ENCODE assay signal across 19 cellular contexts in the genomic region with DNA sequence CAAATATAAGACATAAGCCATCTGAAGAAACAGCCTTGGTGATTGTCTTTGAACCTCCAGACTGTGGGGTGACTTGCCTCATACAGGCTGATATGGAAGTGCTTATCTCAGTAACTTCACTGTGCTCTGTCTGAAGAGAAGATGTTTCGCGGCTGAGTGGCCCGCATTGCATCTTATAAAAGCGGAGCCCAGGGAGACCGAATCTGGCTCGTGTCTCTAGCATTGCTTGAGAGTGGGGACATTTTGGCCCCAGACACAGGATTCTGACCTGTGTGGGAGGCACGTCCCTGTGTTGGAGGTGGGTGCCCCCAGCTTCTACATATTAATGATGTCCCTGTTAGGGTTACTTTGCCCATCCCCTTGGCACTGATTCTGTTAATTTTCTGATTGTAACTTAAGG.
DNase-seq lines count a peak whose midpoint lies in the region; ATAC-seq and TF ChIP-seq lines count a peak whose summit lies in the region.
"Had no signal": no experiment of that assay in that cellular context is flagged by ENCODE, and none has a peak within 500 bp of the region (broad histone marks: within the 10 kb centered on the region; RNA-seq: fewer than 3 reads in every experiment).

No MANE protein-coding gene starts in this region.

- H3K27ac Mint-ChIP-seq in activated CD8-positive, alpha-beta memory T cell treated with anti-CD3 and anti-CD28 coated beads, Interleukin-2, amount 10 ng/mL, durations not matched to agents 7 days and 5 days: no peak overlapping the region
- H3K27ac Mint-ChIP-seq in stimulated activated effector memory CD8-positive, alpha-beta T cell treated with anti-CD3 and anti-CD28 coated beads, Interleukin-12 subunit alpha, Interleukin-12 subunit beta, amount 100 ng/mL, for 72 hours: peak overlapping the region; percentile 6
- H3K27ac Mint-ChIP-seq: CD8-positive, alpha-beta T cell had no signal

- TF ChIP-seq CTCF in lung (IDR thresholded peaks at IDR 0.05; ENCODE audit: control extremely low read depth, extremely low read depth) (no peak), stomach (IDR thresholded peaks at IDR 0.05) (no peak)

- TF ChIP-seq EP300 in stomach (IDR thresholded peaks at IDR 0.05): no peak

- peaks cover 15% of the 10 kb centered on the region for H3K9me3 Mint-ChIP-seq in activated CD8-positive, alpha-beta memory T cell treated with anti-CD3 and anti-CD28 coated beads, Interleukin-2, amount 10 ng/mL, durations not matched to agents 7 days and 5 days (ENCODE audit: low read depth)
- H3K9me3 Mint-ChIP-seq in stimulated activated effector memory CD8-positive, alpha-beta T cell treated with anti-CD3 and anti-CD28 coated beads, Interleukin-12 subunit alpha, Interleukin-12 subunit beta, amount 100 ng/mL, for 72 hours: no peaks in the 10 kb centered on the region

- H3K4me3 ChIP-seq in lung (no peak overlapping the region), stomach (no peak overlapping the region)
- H3K4me3 ChIP-seq: K562 had no signal

- H3K36me3 Mint-ChIP-seq in activated CD8-positive, alpha-beta memory T cell treated with anti-CD3 and anti-CD28 coated beads, Interleukin-2, amount 10 ng/mL, durations not matched to agents 7 days and 5 days: peaks cover 13% of the 10 kb centered on the region
- no peaks in the 10 kb centered on the region for H3K36me3 Mint-ChIP-seq in stimulated activated effector memory CD8-positive, alpha-beta T cell treated with anti-CD3 and anti-CD28 coated beads, Interleukin-12 subunit alpha, Interleukin-12 subunit beta, amount 100 ng/mL, for 72 hours
- H3K36me3 Mint-ChIP-seq: CD8-positive, alpha-beta T cell had no signal

- CTCF ChIA-PET in activated CD8-positive, alpha-beta memory T cell treated with anti-CD3 and anti-CD28 coated beads, Interleukin-2, amount 10 ng/mL, durations not matched to agents 7 days and 5 days (lab: Charles Lee): no interaction called here

- H3K27me3 ChIP-seq in lung (ENCODE audit: control insufficient read depth, insufficient read depth) (no peaks in the 10 kb centered on the region), stomach (peaks cover 0 to 10% (median 0%) of the 10 kb centered on the region in 3 donors)

- H3K4me1 Mint-ChIP-seq in activated CD8-positive, alpha-beta memory T cell treated with anti-CD3 and anti-CD28 coated beads, Interleukin-2, amount 10 ng/mL, durations not matched to agents 7 days and 5 days: peaks cover 39% of the 10 kb centered on the region
- peaks cover 6% of the 10 kb centered on the region for H3K4me1 Mint-ChIP-seq in stimulated activated effector memory CD8-positive, alpha-beta T cell treated with anti-CD3 and anti-CD28 coated beads, Interleukin-12 subunit alpha, Interleukin-12 subunit beta, amount 100 ng/mL, for 72 hours

- H3K4me3 Mint-ChIP-seq in activated CD8-positive, alpha-beta memory T cell treated with anti-CD3 and anti-CD28 coated beads, Interleukin-2, amount 10 ng/mL, durations not matched to agents 7 days and 5 days: no peak overlapping the region
- no peak overlapping the region for H3K4me3 Mint-ChIP-seq in stimulated activated effector memory CD8-positive, alpha-beta T cell treated with anti-CD3 and anti-CD28 coated beads, Interleukin-12 subunit alpha, Interleukin-12 subunit beta, amount 100 ng/mL, for 72 hours
- H3K4me3 Mint-ChIP-seq: CD8-positive, alpha-beta T cell had no signal

- no peak for TF ChIP-seq POLR2A in stomach (IDR thresholded peaks at IDR 0.05)

- WGBS in lung, 2 donors: 93 to 95% methylated on average over 7 of the region's 7 CpGs
- 87 to 91% (median 91%) methylated on average over 7 of the region's 7 CpGs for WGBS in stomach, 5 donors

- ATAC-seq in activated CD8-positive, alpha-beta memory T cell treated with anti-CD3 and anti-CD28 coated beads, Interleukin-2, amount 10 ng/mL, durations not matched to agents 7 days and 5 days: no peak
- ATAC-seq in lung (ENCODE audit: insufficient read depth, low FRiP score): no peak
- ATAC-seq in stimulated activated effector memory CD8-positive, alpha-beta T cell treated with anti-CD3 and anti-CD28 coated beads, Interleukin-12 subunit alpha, Interleukin-12 subunit beta, amount 100 ng/mL, for 72 hours: no peak
- no peak for ATAC-seq in HG03571 (IDR thresholded peaks at IDR 0.05; ENCODE audit: unreplicated experiment)
- ATAC-seq: CD8-positive, alpha-beta T cell; HCT116; K562 had no signal

- H3K27ac ChIP-seq in lung (ENCODE audit: low read depth in 1 of 2, low read length in 1 of 2) (no peak overlapping the region), stomach (no peak overlapping the region)

- no peaks in the 10 kb centered on the region for H3K9me3 ChIP-seq in lung (ENCODE audit: control insufficient read depth in 2 of 2, insufficient read depth in 1 of 2, low read length in 1 of 2)
- H3K9me3 ChIP-seq in stomach: peaks cover 0 to 6% (median 0%) of the 10 kb centered on the region in 4 donors

- H3K4me1 ChIP-seq in lung (ENCODE audit: control insufficient read depth in 2 of 2, insufficient read depth in 2 of 2, low read length in 2 of 2) (peaks cover 0 to 2% of the 10 kb centered on the region in 2 donors), stomach (no peaks in the 10 kb centered on the region)

- DNase-seq in activated CD8-positive, alpha-beta memory T cell treated with anti-CD3 and anti-CD28 coated beads, Interleukin-2, amount 50 U/mL, for 48 hours: peak; percentile 37
- DNase-seq in activated CD8-positive, alpha-beta memory T cell treated with anti-CD3 and anti-CD28 coated beads, Interleukin-2, amount 10 ng/mL, durations not matched to agents 7 days and 5 days: no peak
- DNase-seq in D341Med (ENCODE audit: low spot score) (peak; percentile 21), lung (ENCODE audit: low spot score) (peak; percentile 16), cerebellar nuclear complex (lab: John Stamatoyannopoulos, UW) (no peak), stomach (no peak)
- peak in 1 of 2 donors; percentile 34 for DNase-seq in stimulated activated effector memory CD8-positive, alpha-beta T cell treated with anti-CD3 and anti-CD28 coated beads, Interleukin-12 subunit alpha, Interleukin-12 subunit beta, amount 100 ng/mL, for 72 hours (ENCODE audit: low spot score in 2 of 2)
- DNase-seq: Calu3, GOT3, NCI-H187, NCI-H2107, NCI-H226, NCI-H524, NCI-H82, SHP77 had no signal

- H3K27me3 Mint-ChIP-seq in activated CD8-positive, alpha-beta memory T cell treated with anti-CD3 and anti-CD28 coated beads, Interleukin-2, amount 10 ng/mL, durations not matched to agents 7 days and 5 days: peaks cover 18% of the 10 kb centered on the region

- H3K36me3 ChIP-seq in lung (ENCODE audit: control insufficient read depth in 2 of 2, insufficient read depth in 2 of 2, low read length in 2 of 2) (no peaks in the 10 kb centered on the region), stomach (no peaks in the 10 kb centered on the region)

- intact Hi-C loops in stomach (cut with DNase I; ENCODE audit: low total_unique reads): no loop called here

Comparison
In these comparisons a context has a peak if more than half of its experiments do, and no peak if none do; other contexts are left out.
1. DNase-seq: peak in activated CD8-positive, alpha-beta memory T cell treated with anti-CD3 and anti-CD28 coated beads, Interleukin-2, amount 50 U/mL, for 48 hours (single experiment), D341Med (single experiment) and lung (single experiment); none in activated CD8-positive, alpha-beta memory T cell treated with anti-CD3 and anti-CD28 coated beads, Interleukin-2, amount 10 ng/mL, durations not matched to agents 7 days and 5 days (single experiment), cerebellar nuclear complex (0 of 2) and stomach (single experiment).